Comparison of ENCODE assay signal across 12 cellular contexts in the genomic region with DNA sequence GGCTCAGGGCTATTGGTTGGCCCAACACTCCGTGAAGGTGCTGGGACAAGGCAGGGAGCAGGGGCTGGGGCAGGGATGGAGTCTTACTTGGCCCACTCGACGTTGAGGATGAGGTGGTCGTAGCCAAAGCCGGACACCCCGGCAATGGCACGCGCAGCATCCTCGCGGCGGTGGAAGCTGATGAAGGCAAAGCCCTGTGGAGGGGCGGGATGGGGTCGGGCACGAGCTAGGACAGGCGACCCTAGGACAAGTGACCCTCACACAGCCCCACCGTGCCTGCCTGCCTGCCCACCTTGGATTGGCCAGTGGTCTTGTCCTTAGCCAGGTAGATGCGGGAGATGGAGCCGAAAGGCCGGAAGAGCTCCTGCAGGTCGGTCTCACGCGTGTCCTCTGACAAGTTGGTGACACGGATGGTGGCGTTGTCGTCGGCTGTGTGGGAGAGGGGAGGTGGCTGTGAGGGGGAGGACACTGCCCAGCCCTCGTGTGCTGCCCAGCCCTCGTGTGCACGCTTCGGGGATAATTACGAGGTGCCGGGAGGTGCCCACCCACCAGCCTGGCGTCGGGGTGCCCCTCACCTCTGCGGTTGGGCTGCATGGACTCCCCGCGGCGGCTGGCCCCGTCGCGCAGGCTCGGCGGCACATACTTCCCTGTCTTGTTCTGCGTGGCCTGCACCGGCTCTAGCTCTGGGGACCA. TPM values are rescaled to one million over a fixed set of nuclear protein-coding genes. Genes with fewer than 3 reads are reported as not detected.
DNase-seq lines count a peak whose midpoint lies in the region; ATAC-seq, FAIRE-seq and TF ChIP-seq lines count a peak whose summit lies in the region.
"Had no signal": no experiment of that assay in that cellular context is flagged by ENCODE, and none has a peak within 500 bp of the region (broad histone marks: within the 10 kb centered on the region; RNA-seq: fewer than 3 reads in every experiment).

No MANE protein-coding gene starts in this region.

- POLR2A ChIA-PET in Caco-2 (lab: Charles Lee), result no interaction called here
- POLR2A ChIA-PET in WTC11 (lab: Charles Lee), result interaction anchor here (0.6 to 1.9 kb wide), 3 partner anchors 9 to 20 kb away, joined by 3 to 7 read pairs (median 6); partner anchors contain the start of gene PPAN

- peaks cover 85% of the 10 kb centered on the region for H3K36me3 Mint-ChIP-seq in Caco-2 (ENCODE audit: insufficient read depth, unreplicated experiment)
- peaks cover 24% of the 10 kb centered on the region for H3K36me3 Mint-ChIP-seq in WTC11
- H3K36me3 Mint-ChIP-seq in natural killer cell, result no peaks in the 10 kb centered on the region

- H3K36me3 ChIP-seq in Caco-2 (ENCODE audit: control insufficient read depth, insufficient read depth, low read length), result no peaks in the 10 kb centered on the region; the same call in 1 of the 2 replicates

- CTCF ChIA-PET in Caco-2 (lab: Charles Lee) (interaction anchor here (0.7 kb wide), 1 partner anchor 116 kb away, joined by 4 read pairs; no protein-coding TSS in a partner anchor), WTC11 (lab: Charles Lee) (interaction anchor here (1.5 kb wide), 1 partner anchor 16 kb away, joined by 7 read pairs; no protein-coding TSS in a partner anchor)

- no peaks in the 10 kb centered on the region for H3K27me3 ChIP-seq in Caco-2 (replicated peaks; ENCODE audit: control insufficient read depth, insufficient read depth, low read length)
- H3K27me3 ChIP-seq: dorsolateral prefrontal cortex, tibial nerve had no signal

- no peaks in the 10 kb centered on the region for H3K4me1 ChIP-seq in Caco-2

- peak; percentile 37 for TF ChIP-seq POLR2A in GM15510 (IDR thresholded peaks at IDR 0.05; ENCODE audit: borderline replicate concordance, extremely low read depth, insufficient read length)

- TF ChIP-seq CTCF in Caco-2 (IDR thresholded peaks at IDR 0.05; ENCODE audit: insufficient read depth in 1 of 2, low read depth in 1 of 2, low read length in 1 of 2, severe bottlenecking in 1 of 2, unreplicated experiment in 1 of 2) (no peak), WTC11 (IDR thresholded peaks at IDR 0.05) (no peak), natural killer cell (IDR thresholded peaks at IDR 0.05) (no peak)

- in situ Hi-C loops in ACHN (cut with HindIII; ENCODE audit: low pct_ligation_motif_present, low pct_unique_long_range_greater_than_20kb, low sequenced_read_pairs), result no loop called here

- H3K9me3 Mint-ChIP-seq in Caco-2 (ENCODE audit: unreplicated experiment) (no peaks in the 10 kb centered on the region), WTC11 (no peaks in the 10 kb centered on the region), natural killer cell (no peaks in the 10 kb centered on the region)

- intact Hi-C loops in Caco-2 (cut with micrococcal nuclease; ENCODE audit: unreplicated experiment) (loop anchor here (10.0 kb wide), 1 partner anchor 181 kb away; the partner anchor contains the start of gene OLFM2), natural killer cell (cut with micrococcal nuclease) (loop anchor here (5.0 kb wide), 1 partner anchor 137 kb away; the partner anchor contains the start of gene MRPL4)

- FAIRE-seq in RCC 7860 (lab: Jason Lieb, UNC), result no peak

- H3K27ac Mint-ChIP-seq in Caco-2 (ENCODE audit: unreplicated experiment), result peak overlapping the region; percentile 32
- H3K27ac Mint-ChIP-seq in WTC11, result no peak overlapping the region
- peak overlapping the region; percentile 88 to 95 for H3K27ac Mint-ChIP-seq in natural killer cell

- no peak overlapping the region for H3K4me3 ChIP-seq in Caco-2 (ENCODE audit: low read depth, low read length)
- H3K4me3 ChIP-seq: dorsolateral prefrontal cortex, tibial nerve had no signal

- DNase-seq in Caco-2 (no peak), WTC11 (ENCODE audit: low spot score) (no peak), natural killer cell (no peak), ACHN (no peak), RCC 7860 (ENCODE audit: low spot score) (no peak), COLO829 (ENCODE audit: low spot score) (no peak)
- DNase-seq: activated CD4-positive, alpha-beta T cell treated with anti-CD3 and anti-CD28 coated beads, Interleukin-2, amount 50 U/mL, for 4 hours; DMS79 treated with DMSO at 0.1 percent for 48 hours; dorsolateral prefrontal cortex had no signal

- ATAC-seq in WTC11 (no peak), natural killer cell (no peak)
- ATAC-seq: sciatic nerve had no signal

- H3K4me1 Mint-ChIP-seq in Caco-2 (ENCODE audit: low read depth, unreplicated experiment), result peaks cover 4% of the 10 kb centered on the region
- H3K4me1 Mint-ChIP-seq in WTC11, result peaks cover 11% of the 10 kb centered on the region; the same call in 1 of the 2 replicates
- H3K4me1 Mint-ChIP-seq in natural killer cell, result peaks cover 45 to 77% of the 10 kb centered on the region in 2 donors

- peak overlapping the region; percentile 49 for H3K4me3 Mint-ChIP-seq in Caco-2 (ENCODE audit: unreplicated experiment)
- no peak overlapping the region for H3K4me3 Mint-ChIP-seq in WTC11
- H3K4me3 Mint-ChIP-seq in natural killer cell, result peak overlapping the region; percentile 82

- H3K9me3 ChIP-seq in Caco-2, result no peaks in the 10 kb centered on the region
- H3K9me3 ChIP-seq: tibial nerve had no signal

- H3K27me3 Mint-ChIP-seq in Caco-2 (ENCODE audit: insufficient read depth, unreplicated experiment) (no peaks in the 10 kb centered on the region), WTC11 (ENCODE audit: low read depth) (no peaks in the 10 kb centered on the region), natural killer cell (ENCODE audit: low read depth in 2 of 2) (no peaks in the 10 kb centered on the region)

- no TSS peak for BruUV-seq in Caco-2 (replicated peaks; lab: Mats Ljungman, UMichigan)

TF ChIP-seq in WTC11, 78 proteins besides CTCF, POLR2A, EP300 and RAD21:
- TF ChIP-seq, protein P1, sequence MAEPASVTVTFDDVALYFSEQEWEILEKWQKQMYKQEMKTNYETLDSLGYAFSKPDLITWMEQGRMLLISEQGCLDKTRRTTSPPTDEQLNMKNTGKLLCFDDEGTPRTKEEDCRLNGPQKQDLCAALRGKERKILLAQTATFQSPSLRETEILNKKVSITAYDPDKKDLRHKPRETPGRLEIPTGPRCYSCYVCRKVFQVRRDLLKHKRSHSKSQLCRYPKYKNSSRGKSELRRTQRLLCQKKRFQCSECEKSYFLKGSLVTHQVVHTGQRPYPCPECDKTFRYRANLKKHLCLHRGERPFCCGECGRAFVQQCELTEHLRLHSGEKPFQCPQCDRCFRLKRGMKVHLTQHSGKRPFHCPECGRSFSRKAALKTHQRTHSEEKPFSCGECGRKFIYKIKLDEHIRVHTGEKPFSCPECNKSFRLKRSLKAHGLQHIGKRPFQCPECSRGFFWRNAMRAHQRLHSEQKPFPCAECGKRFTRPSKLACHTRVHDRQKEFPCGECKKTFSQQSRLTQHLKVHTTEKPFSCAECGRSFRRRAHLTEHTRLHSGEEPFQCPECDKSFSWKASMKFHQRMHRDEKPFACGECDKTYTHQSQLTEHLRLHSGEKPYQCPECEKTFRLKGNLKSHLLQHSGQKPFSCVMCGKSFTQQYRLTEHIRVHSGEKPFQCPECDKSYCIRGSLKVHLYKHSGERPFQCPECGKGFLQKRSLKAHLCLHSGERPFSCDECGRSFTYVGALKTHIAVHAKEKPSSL (CRISPR knock-in tag; conservative IDR thresholded peaks at IDR 0.05), result no peak
- 0 out of 2 replicates have a peak, but pooled peaks have one; percentile 11 for TF ChIP-seq EMX1 (CRISPR knock-in tag; IDR thresholded peaks at IDR 0.05)
TF ChIP-seq in WTC11: peak in this region for 1.

RNA-seq across cellular contexts. Expression of gene P2RY11, which starts 4.0 kb away (rescaled TPM):
- total RNA-seq in Caco-2 (2022), result 18.4 and 18.6 TPM in 2 replicates
- 21.0 to 21.5 TPM (median 21.2 TPM) in 3 replicates for total RNA-seq in WTC11 (2021)
- 10 to 100 TPM; 44.1 to 52.3 (median 51.0) TPM for total RNA-seq in natural killer cell

RNA-seq across cellular contexts. Expression of gene EIF3G, which starts 4.2 kb away (rescaled TPM):
- total RNA-seq in Caco-2 (2022) (214 and 229 TPM in 2 replicates), WTC11 (2021) (318 to 333 TPM (median 323 TPM) in 3 replicates), natural killer cell (100 to 1,000 TPM; 377 to 471 (median 423) TPM)

RNA-seq across cellular contexts. Expression of gene PPAN, which starts 9.4 kb away (rescaled TPM):
- total RNA-seq in Caco-2 (2022), result 61.0 and 62.8 TPM in 2 replicates
- total RNA-seq in WTC11 (2021), result 74.1 to 83.7 TPM (median 80.8 TPM) in 3 replicates
- total RNA-seq in natural killer cell, result 10 to 100 TPM; 60.0 to 72.2 (median 69.2) TPM

RNA-seq across cellular contexts. Expression of gene ANGPTL6, which starts 13.1 kb away (rescaled TPM):
- total RNA-seq in Caco-2 (2022), result 0.23 and 0.49 TPM in 2 replicates
- total RNA-seq in WTC11 (2021), result 0.21 to 0.30 TPM (median 0.28 TPM) in 3 replicates
- 1 to 10 TPM; 2.9 to 5.5 (median 3.3) TPM for total RNA-seq in natural killer cell
- total RNA-seq: sciatic nerve had no signal

RNA-seq across cellular contexts. Expression of gene SHFL, which starts 29.4 kb away (rescaled TPM):
- total RNA-seq in Caco-2 (2022) (3.6 and 6.2 TPM in 2 replicates), WTC11 (2021) (22.5 to 28.4 TPM (median 23.0 TPM) in 3 replicates), natural killer cell (100 to 1,000 TPM; 107 to 111 (median 107) TPM)
